8 cellular contexts compared by ENCODE assay signal in genomic region chr1:177181631-177182291, GRCh38. TPM values are rescaled to one million over a fixed set of nuclear protein-coding genes. Genes with fewer than 3 reads are reported as not detected.
DNase-seq lines count a peak whose midpoint lies in the region; ATAC-seq and TF ChIP-seq lines count a peak whose summit lies in the region.

No MANE protein-coding gene starts in this region.

- TF ChIP-seq CTCF in Calu3 (IDR thresholded peaks at IDR 0.05; ENCODE audit: unreplicated experiment) (peak; percentile 93), omental fat pad (IDR thresholded peaks at IDR 0.05) (peak in 2 of 3 donors; percentile 29 to 68)

- no peak overlapping the region for H3K27ac Mint-ChIP-seq in Calu3 (ENCODE audit: unreplicated experiment)

- intact Hi-C loops in Calu3 (cut with micrococcal nuclease; ENCODE audit: unreplicated experiment) = loop anchor here (1.0 kb wide), 1 partner anchor 284 kb away; no protein-coding TSS in a partner anchor

- ATAC-seq in GM19324 (IDR thresholded peaks at IDR 0.05; ENCODE audit: low FRiP score, unreplicated experiment) (peak; percentile 91), HG03175 (IDR thresholded peaks at IDR 0.05; ENCODE audit: unreplicated experiment) (peak; percentile 94), omental fat pad (ENCODE audit: low FRiP score) (peak; percentile 94)

- BruUV-seq in Calu3 (replicated peaks; lab: Mats Ljungman, UMichigan) = no TSS peak

- peaks cover 10% of the 10 kb centered on the region for H3K4me1 Mint-ChIP-seq in Calu3 (ENCODE audit: low read depth, unreplicated experiment)

- DNase-seq in Calu3 (peak; percentile 84), NCI-H345 (lab: John Stamatoyannopoulos, UW) (peak; percentile 78), foreskin melanocyte (peak; percentile 40), omental fat pad (ENCODE audit: low spot score) (no peak), AML-193 (lab: John Stamatoyannopoulos, UW) (no peak)
- DNase-seq in activated CD8-positive, alpha-beta memory T cell treated with anti-CD3 and anti-CD28 coated beads, Interleukin-2, amount 50 U/mL, for 4 hours = peak; percentile 17

- peaks cover 1% of the 10 kb centered on the region for H3K27me3 Mint-ChIP-seq in Calu3 (ENCODE audit: unreplicated experiment)

- peak overlapping the region; percentile 62 for H3K4me3 Mint-ChIP-seq in Calu3 (ENCODE audit: low read depth, unreplicated experiment)

- CTCF ChIA-PET in Calu3 (lab: Charles Lee) = interaction anchor here (0.6 to 1.4 kb wide), 6 partner anchors 25 to 284 kb away, joined by 3 to 5 read pairs (median 4); no protein-coding TSS in a partner anchor

- no peaks in the 10 kb centered on the region for H3K36me3 Mint-ChIP-seq in Calu3 (ENCODE audit: insufficient read depth, unreplicated experiment)

- no peaks in the 10 kb centered on the region for H3K9me3 Mint-ChIP-seq in Calu3 (ENCODE audit: low read depth, unreplicated experiment)

RNA-seq across cellular contexts. Expression of gene BRINP2, which starts 11.0 kb away (rescaled TPM):
- not detected in 2 replicates for total RNA-seq in Calu3 (2022)
- total RNA-seq in omental fat pad = 1 to 10 TPM in 1 of 4 donors, under 1 TPM in 3; 0.16 to 2.4 (median 0.40) TPM

RNA-seq across cellular contexts. Expression of gene ASTN1, which starts 17.2 kb away (rescaled TPM):
- not detected in 2 replicates for total RNA-seq in Calu3 (2022)
- 1 to 10 TPM in 2 of 4 donors, under 1 TPM in 2; 0.13 to 3.7 (median 0.84) TPM for total RNA-seq in omental fat pad

Comparison
In these comparisons a context has a peak if more than half of its experiments do, and no peak if none do; other contexts are left out.
1. DNase-seq: peak in Calu3 (single experiment), NCI-H345 (single experiment), activated CD8-positive, alpha-beta memory T cell treated with anti-CD3 and anti-CD28 coated beads, Interleukin-2, amount 50 U/mL, for 4 hours (single experiment) and foreskin melanocyte (single experiment); none in omental fat pad (single experiment) and AML-193 (0 of 2).
2. Peak in every context shown above with its lines, with median percentiles within 50 percentile points of each other: ATAC-seq.